Comparison of ENCODE assay signal across 16 cellular contexts in the genomic region with DNA sequence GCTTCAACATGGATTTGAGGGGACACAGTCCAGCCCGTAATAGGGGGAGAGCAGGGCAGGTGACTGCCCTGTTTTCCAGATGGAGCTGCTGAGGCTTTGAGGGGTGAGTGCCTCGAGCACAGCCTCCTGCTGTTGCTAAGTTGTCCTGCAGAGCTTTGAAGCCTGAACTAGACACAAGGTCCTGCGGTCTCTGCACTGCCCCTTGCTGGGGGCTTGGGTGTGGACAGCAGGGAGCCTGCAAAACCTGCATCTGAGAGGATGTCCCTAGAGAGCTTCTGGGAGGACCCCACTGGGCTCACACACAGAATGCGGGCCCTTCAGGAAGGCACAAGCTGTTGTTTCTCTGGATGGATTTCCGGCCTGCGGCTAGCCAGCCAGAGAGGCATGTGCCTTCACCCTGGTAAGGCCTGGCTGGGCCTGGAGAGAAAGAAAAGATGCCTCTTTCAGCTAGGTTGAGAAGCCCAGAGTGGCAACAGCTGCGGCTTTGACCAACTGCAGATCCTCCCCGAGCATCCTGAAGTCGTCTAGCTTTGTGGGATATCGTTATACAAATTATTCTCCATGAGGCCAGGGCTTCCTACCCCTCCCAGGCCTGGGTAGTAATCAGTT.
"Had no signal": no experiment of that assay in that cellular context is flagged by ENCODE, and none has a peak within 500 bp of the region (broad histone marks: within the 10 kb centered on the region; RNA-seq: fewer than 3 reads in every experiment).

No MANE protein-coding gene starts in this region.

- H3K36me3 Mint-ChIP-seq: activated naive CD4-positive, alpha-beta T cell treated with anti-CD3 and anti-CD28 coated beads, Interleukin-2, amount 50 U/mL, for 72 hours; immature natural killer cell; naive thymus-derived CD4-positive, alpha-beta T cell had no signal

- H3K27ac ChIP-seq: adrenal gland, breast epithelium, esophagus muscularis mucosa, gastroesophageal sphincter, tibial artery had no signal

- DNase-seq: activated gamma-delta T cell treated with Interleukin-2 at 50 U/mL for 16 hours; adrenal gland; cortex of kidney; effector CD8-positive, alpha-beta T cell; immature natural killer cell; kidney glomerular epithelial cell; left ventricle myocardium superior; mucosa of descending colon; naive thymus-derived CD4-positive, alpha-beta T cell; tibial artery had no signal

- H3K9me3 Mint-ChIP-seq: activated naive CD4-positive, alpha-beta T cell treated with anti-CD3 and anti-CD28 coated beads, Interleukin-2, amount 50 U/mL, for 72 hours; activated T-helper 1 cell treated with anti-CD3 and anti-CD28 coated beads, Interleukin-12 subunit alpha, Interleukin-12 subunit beta, Interleukin-2, Interleukin-4 antibody, amounts not matched to agents 30 ng/mL and 10 ng/mL and 1 ng/mL, durations not matched to agents 14 hours and 24 hours and 36 hours; immature natural killer cell; naive thymus-derived CD4-positive, alpha-beta T cell had no signal

- H3K27ac Mint-ChIP-seq: activated CD4-positive, alpha-beta T cell treated with anti-CD3 and anti-CD28 coated beads for 36 hours; activated T-helper 1 cell treated with anti-CD3 and anti-CD28 coated beads, Interleukin-12 subunit alpha, Interleukin-12 subunit beta, Interleukin-2, Interleukin-4 antibody, amounts not matched to agents 30 ng/mL and 10 ng/mL and 1 ng/mL, durations not matched to agents 14 hours and 24 hours and 36 hours had no signal

- H3K4me3 ChIP-seq: adrenal gland, breast epithelium, esophagus muscularis mucosa, gastroesophageal sphincter, mucosa of descending colon, tibial artery had no signal

- H3K27me3 Mint-ChIP-seq: activated CD4-positive, alpha-beta T cell treated with anti-CD3 and anti-CD28 coated beads for 36 hours; naive thymus-derived CD4-positive, alpha-beta T cell had no signal

- H3K4me1 ChIP-seq: breast epithelium had no signal

- H3K36me3 ChIP-seq: adrenal gland, breast epithelium, esophagus muscularis mucosa, gastroesophageal sphincter, tibial artery had no signal

- ATAC-seq: activated CD4-positive, alpha-beta T cell treated with anti-CD3 and anti-CD28 coated beads for 36 hours; gastroesophageal sphincter; left ventricle myocardium superior; mucosa of descending colon; naive thymus-derived CD4-positive, alpha-beta T cell had no signal

- H3K9me3 ChIP-seq: adrenal gland, breast epithelium, esophagus muscularis mucosa, gastroesophageal sphincter, mucosa of descending colon, tibial artery had no signal

- H3K27me3 ChIP-seq: adrenal gland, breast epithelium, esophagus muscularis mucosa, gastroesophageal sphincter, tibial artery had no signal

- H3K4me3 Mint-ChIP-seq: activated CD4-positive, alpha-beta T cell treated with anti-CD3 and anti-CD28 coated beads for 36 hours; activated T-helper 1 cell treated with anti-CD3 and anti-CD28 coated beads, Interleukin-12 subunit alpha, Interleukin-12 subunit beta, Interleukin-2, Interleukin-4 antibody, amounts not matched to agents 30 ng/mL and 10 ng/mL and 1 ng/mL, durations not matched to agents 14 hours and 24 hours and 36 hours; immature natural killer cell; naive thymus-derived CD4-positive, alpha-beta T cell had no signal
